In the genomic region with DNA sequence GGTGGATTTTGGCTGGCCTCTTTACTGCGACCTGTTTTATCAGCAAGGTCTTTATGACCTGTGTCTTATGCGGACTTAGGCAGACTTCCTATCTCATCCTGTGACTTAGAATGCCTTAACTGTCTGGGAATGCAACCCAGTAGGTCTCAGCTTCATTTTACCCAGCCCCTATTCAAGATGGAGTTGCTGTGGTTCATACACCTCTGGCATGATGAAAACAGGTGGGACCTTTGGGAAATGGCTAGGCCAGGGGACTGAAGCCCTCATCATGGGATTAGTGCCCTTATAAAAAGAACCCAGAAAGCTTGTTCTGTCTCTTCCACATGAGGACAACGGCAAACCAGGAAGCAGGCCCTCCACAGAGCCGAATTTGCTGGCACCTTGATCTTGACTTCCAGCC, we compare ENCODE assay signal across 1 cellular context.
TF ChIP-seq lines count a peak whose summit lies in the region.

No MANE protein-coding gene starts in this region.

TF ChIP-seq in K562, 482 proteins besides CTCF, POLR2A, EP300 and RAD21 (continued from another document and continues in another):
- TF ChIP-seq, protein P1, sequence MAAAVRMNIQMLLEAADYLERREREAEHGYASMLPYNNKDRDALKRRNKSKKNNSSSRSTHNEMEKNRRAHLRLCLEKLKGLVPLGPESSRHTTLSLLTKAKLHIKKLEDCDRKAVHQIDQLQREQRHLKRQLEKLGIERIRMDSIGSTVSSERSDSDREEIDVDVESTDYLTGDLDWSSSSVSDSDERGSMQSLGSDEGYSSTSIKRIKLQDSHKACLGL (CRISPR knock-in tag; IDR thresholded peaks at IDR 0.05; ENCODE audit: borderline replicate concordance, poor library complexity, severe bottlenecking), result no peak
- TF ChIP-seq SAFB2 (IDR thresholded peaks at IDR 0.05; ENCODE audit: borderline replicate concordance, low read depth, low read length, severe bottlenecking) (no peak), ZNF583 (CRISPR knock-in tag; IDR thresholded peaks at IDR 0.05) (peak; percentile 94), ZNF780A (CRISPR knock-in tag; IDR thresholded peaks at IDR 0.05) (no peak), TAL1 (IDR thresholded peaks at IDR 0.05) (no peak), NCOR1 (IDR thresholded peaks at IDR 0.05) (no peak), TSC22D4 (tag; IDR thresholded peaks at IDR 0.05) (no peak), SMARCA4 (IDR thresholded peaks at IDR 0.05) (no peak), ZNF707 (CRISPR knock-in tag; conservative IDR thresholded peaks at IDR 0.05) (0 out of 2 replicates have a peak, but pooled peaks have one; percentile 46), PTRF (tag; IDR thresholded peaks at IDR 0.05) (peak; percentile 77), TFAM (CRISPR knock-in tag; conservative IDR thresholded peaks at IDR 0.05) (no peak), SMAD3 (CRISPR knock-in tag; conservative IDR thresholded peaks at IDR 0.05) (peak; percentile 93), SAP30 (IDR thresholded peaks at IDR 0.05; ENCODE audit: borderline replicate concordance, insufficient read depth, low read depth, low read length, poor library complexity, severe bottlenecking) (no peak), HDAC3 (IDR thresholded peaks at IDR 0.05; ENCODE audit: borderline replicate concordance, partially characterized antibody) (no peak), NCOA2 (IDR thresholded peaks at IDR 0.05; ENCODE audit: partially characterized antibody in 2 of 2) (no peak), ZNF239 (CRISPR knock-in tag; IDR thresholded peaks at IDR 0.05) (peak; percentile 71), HSF4 (CRISPR knock-in tag; IDR thresholded peaks at IDR 0.05; ENCODE audit: borderline replicate concordance) (peak; percentile 82; the same call in 1 of the 2 replicates), EGR1 (conservative IDR thresholded peaks at IDR 0.05) (no peak), ARID2 (IDR thresholded peaks at IDR 0.05) (no peak), NFIC (IDR thresholded peaks at IDR 0.05) (no peak), CBX3 (IDR thresholded peaks at IDR 0.05; ENCODE audit: borderline replicate concordance in 1 of 2, low read length in 2 of 2) (no peak), ZFX (CRISPR knock-in tag; IDR thresholded peaks at IDR 0.05) (no peak), NR3C1 (CRISPR knock-in tag; IDR thresholded peaks at IDR 0.05) (no peak)
- TF ChIP-seq, protein P2, sequence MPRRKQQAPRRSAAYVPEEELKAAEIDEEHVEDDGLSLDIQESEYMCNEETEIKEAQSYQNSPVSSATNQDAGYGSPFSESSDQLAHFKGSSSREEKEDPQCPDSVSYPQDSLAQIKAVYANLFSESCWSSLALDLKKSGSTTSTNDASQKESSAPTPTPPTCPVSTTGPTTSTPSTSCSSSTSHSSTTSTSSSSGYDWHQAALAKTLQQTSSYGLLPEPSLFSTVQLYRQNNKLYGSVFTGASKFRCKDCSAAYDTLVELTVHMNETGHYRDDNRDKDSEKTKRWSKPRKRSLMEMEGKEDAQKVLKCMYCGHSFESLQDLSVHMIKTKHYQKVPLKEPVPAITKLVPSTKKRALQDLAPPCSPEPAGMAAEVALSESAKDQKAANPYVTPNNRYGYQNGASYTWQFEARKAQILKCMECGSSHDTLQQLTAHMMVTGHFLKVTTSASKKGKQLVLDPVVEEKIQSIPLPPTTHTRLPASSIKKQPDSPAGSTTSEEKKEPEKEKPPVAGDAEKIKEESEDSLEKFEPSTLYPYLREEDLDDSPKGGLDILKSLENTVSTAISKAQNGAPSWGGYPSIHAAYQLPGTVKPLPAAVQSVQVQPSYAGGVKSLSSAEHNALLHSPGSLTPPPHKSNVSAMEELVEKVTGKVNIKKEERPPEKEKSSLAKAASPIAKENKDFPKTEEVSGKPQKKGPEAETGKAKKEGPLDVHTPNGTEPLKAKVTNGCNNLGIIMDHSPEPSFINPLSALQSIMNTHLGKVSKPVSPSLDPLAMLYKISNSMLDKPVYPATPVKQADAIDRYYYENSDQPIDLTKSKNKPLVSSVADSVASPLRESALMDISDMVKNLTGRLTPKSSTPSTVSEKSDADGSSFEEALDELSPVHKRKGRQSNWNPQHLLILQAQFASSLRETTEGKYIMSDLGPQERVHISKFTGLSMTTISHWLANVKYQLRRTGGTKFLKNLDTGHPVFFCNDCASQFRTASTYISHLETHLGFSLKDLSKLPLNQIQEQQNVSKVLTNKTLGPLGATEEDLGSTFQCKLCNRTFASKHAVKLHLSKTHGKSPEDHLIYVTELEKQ (CRISPR knock-in tag; IDR thresholded peaks at IDR 0.05), result peak; percentile 69; the same call in 1 of the 2 replicates
- TF ChIP-seq, protein P3, sequence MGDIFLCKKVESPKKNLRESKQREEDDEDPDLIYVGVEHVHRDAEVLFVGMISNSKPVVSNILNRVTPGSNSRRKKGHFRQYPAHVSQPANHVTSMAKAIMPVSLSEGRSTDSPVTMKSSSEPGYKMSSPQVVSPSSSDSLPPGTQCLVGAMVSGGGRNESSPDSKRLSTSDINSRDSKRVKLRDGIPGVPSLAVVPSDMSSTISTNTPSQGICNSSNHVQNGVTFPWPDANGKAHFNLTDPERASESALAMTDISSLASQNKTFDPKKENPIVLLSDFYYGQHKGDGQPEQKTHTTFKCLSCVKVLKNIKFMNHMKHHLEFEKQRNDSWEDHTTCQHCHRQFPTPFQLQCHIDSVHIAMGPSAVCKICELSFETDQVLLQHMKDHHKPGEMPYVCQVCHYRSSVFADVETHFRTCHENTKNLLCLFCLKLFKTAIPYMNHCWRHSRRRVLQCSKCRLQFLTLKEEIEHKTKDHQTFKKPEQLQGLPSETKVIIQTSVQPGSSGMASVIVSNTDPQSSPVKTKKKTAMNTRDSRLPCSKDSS (IDR thresholded peaks at IDR 0.05; ENCODE audit: low read depth, partially characterized antibody), result no peak
- TF ChIP-seq, protein P4, sequence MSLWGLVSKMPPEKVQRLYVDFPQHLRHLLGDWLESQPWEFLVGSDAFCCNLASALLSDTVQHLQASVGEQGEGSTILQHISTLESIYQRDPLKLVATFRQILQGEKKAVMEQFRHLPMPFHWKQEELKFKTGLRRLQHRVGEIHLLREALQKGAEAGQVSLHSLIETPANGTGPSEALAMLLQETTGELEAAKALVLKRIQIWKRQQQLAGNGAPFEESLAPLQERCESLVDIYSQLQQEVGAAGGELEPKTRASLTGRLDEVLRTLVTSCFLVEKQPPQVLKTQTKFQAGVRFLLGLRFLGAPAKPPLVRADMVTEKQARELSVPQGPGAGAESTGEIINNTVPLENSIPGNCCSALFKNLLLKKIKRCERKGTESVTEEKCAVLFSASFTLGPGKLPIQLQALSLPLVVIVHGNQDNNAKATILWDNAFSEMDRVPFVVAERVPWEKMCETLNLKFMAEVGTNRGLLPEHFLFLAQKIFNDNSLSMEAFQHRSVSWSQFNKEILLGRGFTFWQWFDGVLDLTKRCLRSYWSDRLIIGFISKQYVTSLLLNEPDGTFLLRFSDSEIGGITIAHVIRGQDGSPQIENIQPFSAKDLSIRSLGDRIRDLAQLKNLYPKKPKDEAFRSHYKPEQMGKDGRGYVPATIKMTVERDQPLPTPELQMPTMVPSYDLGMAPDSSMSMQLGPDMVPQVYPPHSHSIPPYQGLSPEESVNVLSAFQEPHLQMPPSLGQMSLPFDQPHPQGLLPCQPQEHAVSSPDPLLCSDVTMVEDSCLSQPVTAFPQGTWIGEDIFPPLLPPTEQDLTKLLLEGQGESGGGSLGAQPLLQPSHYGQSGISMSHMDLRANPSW (CRISPR knock-in tag; IDR thresholded peaks at IDR 0.05), result no peak
- TF ChIP-seq, protein P5, sequence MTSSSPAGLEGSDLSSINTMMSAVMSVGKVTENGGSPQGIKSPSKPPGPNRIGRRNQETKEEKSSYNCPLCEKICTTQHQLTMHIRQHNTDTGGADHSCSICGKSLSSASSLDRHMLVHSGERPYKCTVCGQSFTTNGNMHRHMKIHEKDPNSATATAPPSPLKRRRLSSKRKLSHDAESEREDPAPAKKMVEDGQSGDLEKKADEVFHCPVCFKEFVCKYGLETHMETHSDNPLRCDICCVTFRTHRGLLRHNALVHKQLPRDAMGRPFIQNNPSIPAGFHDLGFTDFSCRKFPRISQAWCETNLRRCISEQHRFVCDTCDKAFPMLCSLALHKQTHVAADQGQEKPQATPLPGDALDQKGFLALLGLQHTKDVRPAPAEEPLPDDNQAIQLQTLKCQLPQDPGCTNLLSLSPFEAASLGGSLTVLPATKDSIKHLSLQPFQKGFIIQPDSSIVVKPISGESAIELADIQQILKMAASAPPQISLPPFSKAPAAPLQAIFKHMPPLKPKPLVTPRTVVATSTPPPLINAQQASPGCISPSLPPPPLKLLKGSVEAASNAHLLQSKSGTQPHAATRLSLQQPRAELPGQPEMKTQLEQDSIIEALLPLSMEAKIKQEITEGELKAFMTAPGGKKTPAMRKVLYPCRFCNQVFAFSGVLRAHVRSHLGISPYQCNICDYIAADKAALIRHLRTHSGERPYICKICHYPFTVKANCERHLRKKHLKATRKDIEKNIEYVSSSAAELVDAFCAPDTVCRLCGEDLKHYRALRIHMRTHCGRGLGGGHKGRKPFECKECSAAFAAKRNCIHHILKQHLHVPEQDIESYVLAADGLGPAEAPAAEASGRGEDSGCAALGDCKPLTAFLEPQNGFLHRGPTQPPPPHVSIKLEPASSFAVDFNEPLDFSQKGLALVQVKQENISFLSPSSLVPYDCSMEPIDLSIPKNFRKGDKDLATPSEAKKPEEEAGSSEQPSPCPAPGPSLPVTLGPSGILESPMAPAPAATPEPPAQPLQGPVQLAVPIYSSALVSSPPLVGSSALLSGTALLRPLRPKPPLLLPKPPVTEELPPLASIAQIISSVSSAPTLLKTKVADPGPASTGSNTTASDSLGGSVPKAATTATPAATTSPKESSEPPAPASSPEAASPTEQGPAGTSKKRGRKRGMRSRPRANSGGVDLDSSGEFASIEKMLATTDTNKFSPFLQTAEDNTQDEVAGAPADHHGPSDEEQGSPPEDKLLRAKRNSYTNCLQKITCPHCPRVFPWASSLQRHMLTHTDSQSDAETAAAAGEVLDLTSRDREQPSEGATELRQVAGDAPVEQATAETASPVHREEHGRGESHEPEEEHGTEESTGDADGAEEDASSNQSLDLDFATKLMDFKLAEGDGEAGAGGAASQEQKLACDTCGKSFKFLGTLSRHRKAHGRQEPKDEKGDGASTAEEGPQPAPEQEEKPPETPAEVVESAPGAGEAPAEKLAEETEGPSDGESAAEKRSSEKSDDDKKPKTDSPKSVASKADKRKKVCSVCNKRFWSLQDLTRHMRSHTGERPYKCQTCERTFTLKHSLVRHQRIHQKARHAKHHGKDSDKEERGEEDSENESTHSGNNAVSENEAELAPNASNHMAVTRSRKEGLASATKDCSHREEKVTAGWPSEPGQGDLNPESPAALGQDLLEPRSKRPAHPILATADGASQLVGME (CRISPR knock-in tag; IDR thresholded peaks at IDR 0.05), result peak; percentile 60; the same call in 1 of the 2 replicates
- TF ChIP-seq, protein P6, sequence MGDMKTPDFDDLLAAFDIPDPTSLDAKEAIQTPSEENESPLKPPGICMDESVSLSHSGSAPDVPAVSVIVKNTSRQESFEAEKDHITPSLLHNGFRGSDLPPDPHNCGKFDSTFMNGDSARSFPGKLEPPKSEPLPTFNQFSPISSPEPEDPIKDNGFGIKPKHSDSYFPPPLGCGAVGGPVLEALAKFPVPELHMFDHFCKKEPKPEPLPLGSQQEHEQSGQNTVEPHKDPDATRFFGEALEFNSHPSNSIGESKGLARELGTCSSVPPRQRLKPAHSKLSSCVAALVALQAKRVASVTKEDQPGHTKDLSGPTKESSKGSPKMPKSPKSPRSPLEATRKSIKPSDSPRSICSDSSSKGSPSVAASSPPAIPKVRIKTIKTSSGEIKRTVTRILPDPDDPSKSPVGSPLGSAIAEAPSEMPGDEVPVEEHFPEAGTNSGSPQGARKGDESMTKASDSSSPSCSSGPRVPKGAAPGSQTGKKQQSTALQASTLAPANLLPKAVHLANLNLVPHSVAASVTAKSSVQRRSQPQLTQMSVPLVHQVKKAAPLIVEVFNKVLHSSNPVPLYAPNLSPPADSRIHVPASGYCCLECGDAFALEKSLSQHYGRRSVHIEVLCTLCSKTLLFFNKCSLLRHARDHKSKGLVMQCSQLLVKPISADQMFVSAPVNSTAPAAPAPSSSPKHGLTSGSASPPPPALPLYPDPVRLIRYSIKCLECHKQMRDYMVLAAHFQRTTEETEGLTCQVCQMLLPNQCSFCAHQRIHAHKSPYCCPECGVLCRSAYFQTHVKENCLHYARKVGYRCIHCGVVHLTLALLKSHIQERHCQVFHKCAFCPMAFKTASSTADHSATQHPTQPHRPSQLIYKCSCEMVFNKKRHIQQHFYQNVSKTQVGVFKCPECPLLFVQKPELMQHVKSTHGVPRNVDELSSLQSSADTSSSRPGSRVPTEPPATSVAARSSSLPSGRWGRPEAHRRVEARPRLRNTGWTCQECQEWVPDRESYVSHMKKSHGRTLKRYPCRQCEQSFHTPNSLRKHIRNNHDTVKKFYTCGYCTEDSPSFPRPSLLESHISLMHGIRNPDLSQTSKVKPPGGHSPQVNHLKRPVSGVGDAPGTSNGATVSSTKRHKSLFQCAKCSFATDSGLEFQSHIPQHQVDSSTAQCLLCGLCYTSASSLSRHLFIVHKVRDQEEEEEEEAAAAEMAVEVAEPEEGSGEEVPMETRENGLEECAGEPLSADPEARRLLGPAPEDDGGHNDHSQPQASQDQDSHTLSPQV (IDR thresholded peaks at IDR 0.05), result peak; percentile 91
- TF ChIP-seq, protein P7, sequence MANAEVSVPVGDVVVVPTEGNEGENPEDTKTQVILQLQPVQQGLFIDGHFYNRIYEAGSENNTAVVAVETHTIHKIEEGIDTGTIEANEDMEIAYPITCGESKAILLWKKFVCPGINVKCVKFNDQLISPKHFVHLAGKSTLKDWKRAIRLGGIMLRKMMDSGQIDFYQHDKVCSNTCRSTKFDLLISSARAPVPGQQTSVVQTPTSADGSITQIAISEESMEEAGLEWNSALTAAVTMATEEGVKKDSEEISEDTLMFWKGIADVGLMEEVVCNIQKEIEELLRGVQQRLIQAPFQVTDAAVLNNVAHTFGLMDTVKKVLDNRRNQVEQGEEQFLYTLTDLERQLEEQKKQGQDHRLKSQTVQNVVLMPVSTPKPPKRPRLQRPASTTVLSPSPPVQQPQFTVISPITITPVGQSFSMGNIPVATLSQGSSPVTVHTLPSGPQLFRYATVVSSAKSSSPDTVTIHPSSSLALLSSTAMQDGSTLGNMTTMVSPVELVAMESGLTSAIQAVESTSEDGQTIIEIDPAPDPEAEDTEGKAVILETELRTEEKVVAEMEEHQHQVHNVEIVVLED (CRISPR knock-in tag; IDR thresholded peaks at IDR 0.05), result peak; percentile 42; the same call in 1 of the 2 replicates
- TF ChIP-seq, protein P8, sequence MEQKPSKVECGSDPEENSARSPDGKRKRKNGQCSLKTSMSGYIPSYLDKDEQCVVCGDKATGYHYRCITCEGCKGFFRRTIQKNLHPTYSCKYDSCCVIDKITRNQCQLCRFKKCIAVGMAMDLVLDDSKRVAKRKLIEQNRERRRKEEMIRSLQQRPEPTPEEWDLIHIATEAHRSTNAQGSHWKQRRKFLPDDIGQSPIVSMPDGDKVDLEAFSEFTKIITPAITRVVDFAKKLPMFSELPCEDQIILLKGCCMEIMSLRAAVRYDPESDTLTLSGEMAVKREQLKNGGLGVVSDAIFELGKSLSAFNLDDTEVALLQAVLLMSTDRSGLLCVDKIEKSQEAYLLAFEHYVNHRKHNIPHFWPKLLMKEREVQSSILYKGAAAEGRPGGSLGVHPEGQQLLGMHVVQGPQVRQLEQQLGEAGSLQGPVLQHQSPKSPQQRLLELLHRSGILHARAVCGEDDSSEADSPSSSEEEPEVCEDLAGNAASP (IDR thresholded peaks at IDR 0.05), result no peak
- TF ChIP-seq, protein P9, sequence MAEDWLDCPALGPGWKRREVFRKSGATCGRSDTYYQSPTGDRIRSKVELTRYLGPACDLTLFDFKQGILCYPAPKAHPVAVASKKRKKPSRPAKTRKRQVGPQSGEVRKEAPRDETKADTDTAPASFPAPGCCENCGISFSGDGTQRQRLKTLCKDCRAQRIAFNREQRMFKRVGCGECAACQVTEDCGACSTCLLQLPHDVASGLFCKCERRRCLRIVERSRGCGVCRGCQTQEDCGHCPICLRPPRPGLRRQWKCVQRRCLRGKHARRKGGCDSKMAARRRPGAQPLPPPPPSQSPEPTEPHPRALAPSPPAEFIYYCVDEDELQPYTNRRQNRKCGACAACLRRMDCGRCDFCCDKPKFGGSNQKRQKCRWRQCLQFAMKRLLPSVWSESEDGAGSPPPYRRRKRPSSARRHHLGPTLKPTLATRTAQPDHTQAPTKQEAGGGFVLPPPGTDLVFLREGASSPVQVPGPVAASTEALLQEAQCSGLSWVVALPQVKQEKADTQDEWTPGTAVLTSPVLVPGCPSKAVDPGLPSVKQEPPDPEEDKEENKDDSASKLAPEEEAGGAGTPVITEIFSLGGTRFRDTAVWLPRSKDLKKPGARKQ (CRISPR knock-in tag; IDR thresholded peaks at IDR 0.05), result no peak
